Comparison of ENCODE assay signal across 17 cellular contexts in the genomic region with DNA sequence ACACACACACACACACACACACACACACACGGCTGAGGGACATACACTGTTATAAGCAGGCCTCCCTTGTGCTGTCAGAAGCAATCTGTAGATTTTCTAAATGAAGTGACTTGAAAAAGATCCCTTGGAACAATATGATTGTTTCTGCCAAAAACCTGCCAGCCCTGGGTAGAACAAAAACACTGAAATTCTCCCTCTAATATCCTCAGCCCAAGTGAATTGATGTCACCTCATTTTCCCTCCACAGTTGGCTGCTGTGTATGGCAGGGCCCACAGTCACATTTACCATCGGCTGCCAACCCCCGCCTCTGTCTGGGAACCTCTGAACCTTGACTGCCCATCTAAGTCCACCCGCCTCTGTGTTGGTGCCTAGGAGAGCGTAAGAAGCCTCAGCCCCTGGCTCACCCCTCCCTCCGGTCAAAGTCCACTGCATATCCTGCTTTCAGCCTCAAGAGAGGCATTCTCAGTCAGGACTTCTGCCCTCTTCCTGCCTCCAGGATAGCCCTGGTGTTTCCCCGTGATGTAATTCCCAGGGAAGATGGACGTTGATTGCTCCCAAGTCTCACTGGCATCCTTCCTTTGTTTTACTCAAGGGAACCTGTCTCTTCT.
DNase-seq lines count a peak whose midpoint lies in the region; ATAC-seq and TF ChIP-seq lines count a peak whose summit lies in the region.
"Had no signal": no experiment of that assay in that cellular context is flagged by ENCODE, and none has a peak within 500 bp of the region (broad histone marks: within the 10 kb centered on the region; RNA-seq: fewer than 3 reads in every experiment).

No MANE protein-coding gene starts in this region.

- peaks cover 7% of the 10 kb centered on the region for H3K27me3 Mint-ChIP-seq in nephron (ENCODE audit: low read depth)
- no peaks in the 10 kb centered on the region for H3K27me3 Mint-ChIP-seq in T-helper 2 cell treated with Interferon-gamma antibody and Interleukin-4, amounts not matched to agents 5 μg/mL and 100 μg/mL, for 36 hours (ENCODE audit: low read depth)
- H3K27me3 Mint-ChIP-seq: activated CD4-positive, alpha-beta T cell treated with anti-CD3 and anti-CD28 coated beads, Interleukin-2, amount 10 ng/mL, durations not matched to agents 7 days and 5 days had no signal

- no peak overlapping the region for H3K4me3 Mint-ChIP-seq in nephron
- no peak overlapping the region for H3K4me3 Mint-ChIP-seq in T-helper 2 cell treated with Interferon-gamma antibody and Interleukin-4, amounts not matched to agents 5 μg/mL and 100 μg/mL, for 36 hours
- H3K4me3 Mint-ChIP-seq: activated CD4-positive, alpha-beta T cell treated with anti-CD3 and anti-CD28 coated beads, Interleukin-2, amount 10 ng/mL, durations not matched to agents 7 days and 5 days had no signal

- peak; percentile 12 for DNase-seq in DMS53 (lab: John Stamatoyannopoulos, UW)
- no peak for DNase-seq in DMS53 treated with DMSO at 0.1 percent for 48 hours (lab: John Stamatoyannopoulos, UW; ENCODE audit: unreplicated experiment)
- peak; percentile 23 for DNase-seq in globus pallidus (ENCODE audit: low spot score)
- DNase-seq in T-helper 2 cell treated with Interferon-gamma antibody and Interleukin-4, amounts not matched to agents 5 μg/mL and 100 μg/mL, for 36 hours (ENCODE audit: low spot score): no peak
- DNase-seq in SW480 (ENCODE audit: low spot score): no peak
- DNase-seq in GM19238 (ENCODE audit: insufficient read length, low spot score): no peak
- DNase-seq: activated CD4-positive, alpha-beta T cell treated with anti-CD3 and anti-CD28 coated beads, Interleukin-2, amount 10 ng/mL, durations not matched to agents 7 days and 5 days; activated effector memory CD4-positive, alpha-beta T cell treated with Interleukin-2 at 50 U/mL for 16 hours; BE2C; gastrocnemius medialis; NCI-H1930; occipital lobe; stimulated activated CD4-positive, alpha-beta T cell treated with anti-CD3 and anti-CD28 coated beads, Interleukin-2, amount 100 ng/mL, for 24 hours; stimulated activated naive CD8-positive, alpha-beta T cell treated with anti-CD3 and anti-CD28 coated beads, Interleukin-15, Interleukin-2, amounts not matched to agents 100 U/mL and 50 U/mL, for 24 hours had no signal

- no peak for ATAC-seq in GM19397 (IDR thresholded peaks at IDR 0.05; ENCODE audit: unreplicated experiment)
- ATAC-seq: gastrocnemius medialis; left lobe of liver; stimulated activated naive CD8-positive, alpha-beta T cell treated with anti-CD3 and anti-CD28 coated beads, Interleukin-15, Interleukin-2, amounts not matched to agents 100 U/mL and 50 U/mL, for 24 hours had no signal

- H3K4me1 Mint-ChIP-seq in nephron: peaks cover 25% of the 10 kb centered on the region
- H3K4me1 Mint-ChIP-seq in T-helper 2 cell treated with Interferon-gamma antibody and Interleukin-4, amounts not matched to agents 5 μg/mL and 100 μg/mL, for 36 hours (ENCODE audit: low read depth): no peaks in the 10 kb centered on the region
- H3K4me1 Mint-ChIP-seq: activated CD4-positive, alpha-beta T cell treated with anti-CD3 and anti-CD28 coated beads, Interleukin-2, amount 10 ng/mL, durations not matched to agents 7 days and 5 days had no signal

- TF ChIP-seq CTCF in nephron (IDR thresholded peaks at IDR 0.05; ENCODE audit: unreplicated experiment in 3 of 3): no peak

- no peaks in the 10 kb centered on the region for H3K36me3 Mint-ChIP-seq in nephron (ENCODE audit: low read depth)
- H3K36me3 Mint-ChIP-seq in T-helper 2 cell treated with Interferon-gamma antibody and Interleukin-4, amounts not matched to agents 5 μg/mL and 100 μg/mL, for 36 hours (ENCODE audit: low read depth): no peaks in the 10 kb centered on the region

- H3K9me3 Mint-ChIP-seq in nephron: no peaks in the 10 kb centered on the region
- H3K9me3 Mint-ChIP-seq in T-helper 2 cell treated with Interferon-gamma antibody and Interleukin-4, amounts not matched to agents 5 μg/mL and 100 μg/mL, for 36 hours: no peaks in the 10 kb centered on the region
- H3K9me3 Mint-ChIP-seq: activated CD4-positive, alpha-beta T cell treated with anti-CD3 and anti-CD28 coated beads, Interleukin-2, amount 10 ng/mL, durations not matched to agents 7 days and 5 days had no signal

- peak overlapping the region; percentile 80 to 93 (median 90) for H3K27ac Mint-ChIP-seq in nephron
- H3K27ac Mint-ChIP-seq in T-helper 2 cell treated with Interferon-gamma antibody and Interleukin-4, amounts not matched to agents 5 μg/mL and 100 μg/mL, for 36 hours: no peak overlapping the region
- H3K27ac Mint-ChIP-seq: activated CD4-positive, alpha-beta T cell treated with anti-CD3 and anti-CD28 coated beads, Interleukin-2, amount 10 ng/mL, durations not matched to agents 7 days and 5 days had no signal

Comparison
In these comparisons a context has a peak if more than half of its experiments do, and no peak if none do; other contexts are left out.
1. DNase-seq: peak in DMS53 (single experiment) and globus pallidus (single experiment); none in DMS53 treated with DMSO at 0.1 percent for 48 hours (single experiment), T-helper 2 cell treated with Interferon-gamma antibody and Interleukin-4, amounts not matched to agents 5 μg/mL and 100 μg/mL, for 36 hours (single experiment), SW480 (single experiment) and GM19238 (single experiment).